ENCODE assay signal across 11 cellular contexts in the genomic region with DNA sequence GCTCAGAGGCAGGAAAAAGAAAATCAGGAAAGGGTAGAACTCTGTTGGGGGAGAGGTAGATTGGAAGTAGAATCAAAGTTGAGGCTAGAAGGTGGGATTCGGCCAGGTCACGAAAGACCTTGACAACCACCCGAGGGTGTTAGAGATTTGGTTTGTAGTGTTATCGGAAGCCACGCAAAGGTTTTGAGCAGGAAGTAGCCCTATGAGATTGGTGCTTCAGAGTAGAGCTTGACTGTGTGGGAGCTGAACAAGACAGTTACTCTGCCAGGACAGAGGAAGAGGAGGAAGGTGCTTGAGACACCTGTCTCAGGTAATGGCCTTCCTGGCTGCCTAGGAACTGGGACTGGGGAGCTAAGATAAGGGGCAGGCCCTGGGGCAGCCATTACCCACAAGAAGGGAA.
A peak's percentile ranks its signal among the peaks of the same experiment; 100 is the strongest.
DNase-seq lines count a peak whose midpoint lies in the region; TF ChIP-seq lines count a peak whose summit lies in the region.
"Had no signal": no experiment of that assay in that cellular context is flagged by ENCODE, and none has a peak within 500 bp of the region (broad histone marks: within the 10 kb centered on the region; RNA-seq: fewer than 3 reads in every experiment).

No MANE protein-coding gene starts in this region.

- TF ChIP-seq EP300 in sigmoid colon (IDR thresholded peaks at IDR 0.05) = no peak

- H3K36me3 Mint-ChIP-seq in CD14-positive monocyte = peaks cover 81 to 93% of the 10 kb centered on the region in 2 donors
- peaks cover 5% of the 10 kb centered on the region for H3K36me3 Mint-ChIP-seq in IgD-negative memory B cell

- peaks cover 60% of the 10 kb centered on the region for H3K4me1 ChIP-seq in effector memory CD4-positive, alpha-beta T cell (ENCODE audit: control insufficient read depth, insufficient read depth, low read length, poor library complexity, severe bottlenecking)
- peaks cover 0 to 62% (median 45%) of the 10 kb centered on the region in 4 donors for H3K4me1 ChIP-seq in sigmoid colon
- H3K4me1 ChIP-seq: gastrocnemius medialis had no signal

- DNase-seq in CD14-positive monocyte (ENCODE audit: low spot score) (no peak), sigmoid colon (peak; percentile 39), OCI-M2 (lab: John Stamatoyannopoulos, UW; ENCODE audit: unreplicated experiment) (no peak), AML-193 (lab: John Stamatoyannopoulos, UW) (no peak), SW480 (ENCODE audit: low spot score) (no peak), NCI-H1436 treated with DMSO at 0.1 percent for 48 hours (lab: John Stamatoyannopoulos, UW) (no peak)
- no peak for DNase-seq in effector memory CD4-positive, alpha-beta T cell
- DNase-seq: cerebellar nuclear complex; gastrocnemius medialis; stimulated activated CD4-positive, alpha-beta T cell treated with anti-CD3 and anti-CD28 coated beads, Interleukin-1b, Interleukin-23, amount 100 ng/mL, for 48 hours had no signal

- peak overlapping the region in 6 of 7 donors; percentile 64 to 93 (median 86) for H3K27ac Mint-ChIP-seq in CD14-positive monocyte
- H3K27ac Mint-ChIP-seq in IgD-negative memory B cell = peak overlapping the region in 2 of 3 donors; percentile 46 to 76

- H3K9me3 ChIP-seq in effector memory CD4-positive, alpha-beta T cell (ENCODE audit: control insufficient read depth, low read length) = no peaks in the 10 kb centered on the region
- no peaks in the 10 kb centered on the region for H3K9me3 ChIP-seq in sigmoid colon
- H3K9me3 ChIP-seq: gastrocnemius medialis had no signal

- H3K4me3 Mint-ChIP-seq in CD14-positive monocyte = no peak overlapping the region
- H3K4me3 Mint-ChIP-seq in IgD-negative memory B cell = peak overlapping the region in 2 of 4 donors; percentile 13 to 72

- H3K36me3 ChIP-seq in effector memory CD4-positive, alpha-beta T cell (ENCODE audit: control insufficient read depth, insufficient read depth, low read length) = no peaks in the 10 kb centered on the region
- H3K36me3 ChIP-seq in sigmoid colon = peaks cover 0 to 11% (median 4%) of the 10 kb centered on the region in 4 donors
- H3K36me3 ChIP-seq: gastrocnemius medialis had no signal

- H3K4me1 Mint-ChIP-seq in CD14-positive monocyte (peaks cover 64% of the 10 kb centered on the region), IgD-negative memory B cell (peaks cover 34 to 50% (median 45%) of the 10 kb centered on the region in 3 donors)

- H3K27me3 ChIP-seq in effector memory CD4-positive, alpha-beta T cell (replicated peaks; ENCODE audit: control insufficient read depth, insufficient read depth, low read length, poor library complexity, severe bottlenecking) = no peaks in the 10 kb centered on the region
- no peaks in the 10 kb centered on the region for H3K27me3 ChIP-seq in sigmoid colon
- H3K27me3 ChIP-seq: gastrocnemius medialis had no signal

- H3K4me3 ChIP-seq in effector memory CD4-positive, alpha-beta T cell (ENCODE audit: insufficient read depth, low read depth, low read length, poor library complexity, severe bottlenecking) = peak overlapping the region; percentile 7
- H3K4me3 ChIP-seq in sigmoid colon = no peak overlapping the region
- H3K4me3 ChIP-seq: gastrocnemius medialis had no signal

- no peak for TF ChIP-seq CTCF in CD14-positive monocyte (IDR thresholded peaks at IDR 0.05)
- no peak for TF ChIP-seq CTCF in sigmoid colon (IDR thresholded peaks at IDR 0.05)

- H3K9me3 Mint-ChIP-seq in CD14-positive monocyte (peaks cover 0 to 6% (median 0%) of the 10 kb centered on the region in 7 donors), IgD-negative memory B cell (peaks cover 0 to 4% (median 0%) of the 10 kb centered on the region in 3 donors)

- intact Hi-C loops in CD14-positive monocyte (cut with micrococcal nuclease) = loop anchor here (2.0 to 10.0 kb wide), 2 partner anchors 68 to 70 kb away; no protein-coding TSS in a partner anchor
- intact Hi-C loops in sigmoid colon (cut with DNase I) = no loop called here

- H3K27ac ChIP-seq in effector memory CD4-positive, alpha-beta T cell (ENCODE audit: insufficient read depth, low read length, poor library complexity, severe bottlenecking) = peak overlapping the region; percentile 63
- H3K27ac ChIP-seq in sigmoid colon = peak overlapping the region; percentile 50 to 88 (median 81)
- H3K27ac ChIP-seq: gastrocnemius medialis had no signal

- TF ChIP-seq POLR2A in sigmoid colon (IDR thresholded peaks at IDR 0.05) = no peak

- H3K27me3 Mint-ChIP-seq in CD14-positive monocyte (ENCODE audit: low read depth in 3 of 3) = peaks cover 0 to 2% (median 0%) of the 10 kb centered on the region in 3 donors
- H3K27me3 Mint-ChIP-seq in IgD-negative memory B cell = peaks cover 7% of the 10 kb centered on the region

- WGBS in sigmoid colon, 2 donors = 65 to 90% methylated on average over 5 of the region's 5 CpGs
